18 cellular contexts compared by ENCODE assay signal in genomic region chr1:159146996-159147395, GRCh38. TPM values are rescaled to one million over a fixed set of nuclear protein-coding genes. Genes with fewer than 3 reads are reported as not detected.
DNase-seq lines count a peak whose midpoint lies in the region; TF ChIP-seq lines count a peak whose summit lies in the region.
"Had no signal": no experiment of that assay in that cellular context is flagged by ENCODE, and none has a peak within 500 bp of the region (broad histone marks: within the 10 kb centered on the region; RNA-seq: fewer than 3 reads in every experiment).

No MANE protein-coding gene starts in this region.

- CTCF ChIA-PET in activated naive CD4-positive, alpha-beta T cell treated with anti-CD3 and anti-CD28 coated beads, Interleukin-2, amount 10 ng/mL, durations not matched to agents 7 days and 5 days (lab: Charles Lee) = no interaction called here
- CTCF ChIA-PET in activated naive CD4-positive, alpha-beta T cell treated with anti-CD3 and anti-CD28 coated beads for 36 hours (lab: Charles Lee) = no interaction called here

- H3K9me3 ChIP-seq in neural progenitor cell (ENCODE audit: low read depth) = no peaks in the 10 kb centered on the region

- H3K4me1 Mint-ChIP-seq in brain (peaks cover 10% of the 10 kb centered on the region), neural progenitor cell (peaks cover 23% of the 10 kb centered on the region)
- no peaks in the 10 kb centered on the region for H3K4me1 Mint-ChIP-seq in activated naive CD4-positive, alpha-beta T cell treated with anti-CD3 and anti-CD28 coated beads, Interleukin-2, amount 10 ng/mL, durations not matched to agents 7 days and 5 days
- H3K4me1 Mint-ChIP-seq in activated naive CD4-positive, alpha-beta T cell treated with anti-CD3 and anti-CD28 coated beads for 36 hours (ENCODE audit: low read depth) = no peaks in the 10 kb centered on the region
- H3K4me1 Mint-ChIP-seq: CD4-positive, alpha-beta memory T cell; GM23338 had no signal

- H3K27ac ChIP-seq in neural progenitor cell = no peak overlapping the region

- H3K4me1 ChIP-seq in neural progenitor cell = peaks cover 27% of the 10 kb centered on the region

- H3K9me3 Mint-ChIP-seq in brain (peaks cover 0 to 10% (median 9%) of the 10 kb centered on the region in 5 experiments), neural progenitor cell (peaks cover 21% of the 10 kb centered on the region)
- H3K9me3 Mint-ChIP-seq in activated naive CD4-positive, alpha-beta T cell treated with anti-CD3 and anti-CD28 coated beads, Interleukin-2, amount 10 ng/mL, durations not matched to agents 7 days and 5 days = no peaks in the 10 kb centered on the region
- H3K9me3 Mint-ChIP-seq in activated naive CD4-positive, alpha-beta T cell treated with anti-CD3 and anti-CD28 coated beads for 36 hours = peaks cover 6% of the 10 kb centered on the region
- H3K9me3 Mint-ChIP-seq: GM23338 had no signal

- H3K27ac Mint-ChIP-seq in brain (peak overlapping the region; percentile 0 to 94 (median 88)), neural progenitor cell (peak overlapping the region; percentile 58)
- H3K27ac Mint-ChIP-seq in activated naive CD4-positive, alpha-beta T cell treated with anti-CD3 and anti-CD28 coated beads, Interleukin-2, amount 10 ng/mL, durations not matched to agents 7 days and 5 days = no peak overlapping the region
- no peak overlapping the region for H3K27ac Mint-ChIP-seq in activated naive CD4-positive, alpha-beta T cell treated with anti-CD3 and anti-CD28 coated beads for 36 hours
- H3K27ac Mint-ChIP-seq: CD4-positive, alpha-beta memory T cell; GM23338; H9 had no signal

- peaks cover 5% of the 10 kb centered on the region for H3F3A ChIP-seq in neural progenitor cell (ENCODE audit: low read depth)

- no peak overlapping the region for H3K4me3 ChIP-seq in neural progenitor cell
- H3K4me3 ChIP-seq: GM23338 had no signal

- H3K4me3 Mint-ChIP-seq in brain (peak overlapping the region; percentile 8 to 82 (median 65)), neural progenitor cell (peak overlapping the region; percentile 73)
- H3K4me3 Mint-ChIP-seq in activated naive CD4-positive, alpha-beta T cell treated with anti-CD3 and anti-CD28 coated beads, Interleukin-2, amount 10 ng/mL, durations not matched to agents 7 days and 5 days = no peak overlapping the region
- no peak overlapping the region for H3K4me3 Mint-ChIP-seq in activated naive CD4-positive, alpha-beta T cell treated with anti-CD3 and anti-CD28 coated beads for 36 hours
- H3K4me3 Mint-ChIP-seq: CD4-positive, alpha-beta memory T cell; GM23338; H9 had no signal

- TF ChIP-seq CTCF in brain (conservative IDR thresholded peaks at IDR 0.05) (no peak), neural progenitor cell (IDR thresholded peaks at IDR 0.05) (no peak)

- H3K27me3 Mint-ChIP-seq in brain (no peaks in the 10 kb centered on the region), neural progenitor cell (ENCODE audit: insufficient read depth, low read depth) (peaks cover 5% of the 10 kb centered on the region)
- peaks cover 2% of the 10 kb centered on the region for H3K27me3 Mint-ChIP-seq in activated naive CD4-positive, alpha-beta T cell treated with anti-CD3 and anti-CD28 coated beads, Interleukin-2, amount 10 ng/mL, durations not matched to agents 7 days and 5 days
- H3K27me3 Mint-ChIP-seq in activated naive CD4-positive, alpha-beta T cell treated with anti-CD3 and anti-CD28 coated beads for 36 hours (ENCODE audit: low read depth) = peaks cover 14% of the 10 kb centered on the region

- H3K9ac ChIP-seq in neural progenitor cell = no peak overlapping the region

- H4K20me1 ChIP-seq in neural progenitor cell (ENCODE audit: low read depth) = no peaks in the 10 kb centered on the region

- H3K36me3 ChIP-seq in neural progenitor cell = no peaks in the 10 kb centered on the region

- no peaks in the 10 kb centered on the region for H3K79me2 ChIP-seq in neural progenitor cell (ENCODE audit: low read depth)

- intact Hi-C loops in activated naive CD4-positive, alpha-beta T cell treated with anti-CD3 and anti-CD28 coated beads for 36 hours (cut with micrococcal nuclease) = no loop called here

- no peak overlapping the region for H2AFZ ChIP-seq in neural progenitor cell (replicated peaks)
- H2AFZ ChIP-seq: GM23338 had no signal

- H3K36me3 Mint-ChIP-seq in brain (peaks cover 10% of the 10 kb centered on the region), neural progenitor cell (peaks cover 12% of the 10 kb centered on the region)
- H3K36me3 Mint-ChIP-seq in activated naive CD4-positive, alpha-beta T cell treated with anti-CD3 and anti-CD28 coated beads, Interleukin-2, amount 10 ng/mL, durations not matched to agents 7 days and 5 days = no peaks in the 10 kb centered on the region
- no peaks in the 10 kb centered on the region for H3K36me3 Mint-ChIP-seq in activated naive CD4-positive, alpha-beta T cell treated with anti-CD3 and anti-CD28 coated beads for 36 hours (ENCODE audit: low read depth)
- H3K36me3 Mint-ChIP-seq: CD4-positive, alpha-beta memory T cell had no signal

- DNase-seq in NCI-H82 (lab: John Stamatoyannopoulos, UW) (peak; percentile 76), neural progenitor cell (ENCODE audit: low spot score) (peak; percentile 59), HuH-7 (ENCODE audit: low spot score) (no peak)
- DNase-seq in activated naive CD4-positive, alpha-beta T cell treated with anti-CD3 and anti-CD28 coated beads, Interleukin-2, amount 10 ng/mL, durations not matched to agents 7 days and 5 days = no peak
- no peak for DNase-seq in activated naive CD4-positive, alpha-beta T cell treated with anti-CD3 and anti-CD28 coated beads for 36 hours
- DNase-seq: C1 segment of cervical spinal cord; Calu3; CD4-positive, alpha-beta memory T cell; COR-L47; DMS153; DND-41; H9 had no signal

- H3K4me2 ChIP-seq in neural progenitor cell = peak overlapping the region; percentile 49
- H3K4me2 ChIP-seq: GM23338 had no signal

- no peaks in the 10 kb centered on the region for H3K27me3 ChIP-seq in neural progenitor cell

RNA-seq across cellular contexts. Expression of gene CADM3, which starts 24.4 kb away (rescaled TPM):
- 86.2 TPM for polyA plus RNA-seq in brain (ENCODE audit: insufficient read depth, low read depth, low replicate concordance)
- total RNA-seq in neural progenitor cell (ENCODE audit: low replicate concordance) = 6.9 and 15.3 TPM in 2 replicates
- total RNA-seq in activated naive CD4-positive, alpha-beta T cell treated with anti-CD3 and anti-CD28 coated beads for 36 hours = not detected
- total RNA-seq: A673; Calu3; CD4-positive, alpha-beta memory T cell had no signal
- polyA plus RNA-seq: CD4-positive, alpha-beta memory T cell had no signal

RNA-seq across cellular contexts. Expression of gene ACKR1, which starts 57.7 kb away (rescaled TPM):
- polyA plus RNA-seq in brain (ENCODE audit: insufficient read depth, low read depth, low replicate concordance) = 10.7 TPM
- total RNA-seq in neural progenitor cell (ENCODE audit: low replicate concordance) = 0.74 TPM in 1 of 2 replicates, not detected in the other
- total RNA-seq in activated naive CD4-positive, alpha-beta T cell treated with anti-CD3 and anti-CD28 coated beads for 36 hours = not detected
- total RNA-seq: A172; A673; Calu3; CD4-positive, alpha-beta memory T cell; GM23338; H4 had no signal
- polyA plus RNA-seq: BJ; CD4-positive, alpha-beta memory T cell had no signal

Comparison
In these comparisons a context has a peak if more than half of its experiments do, and no peak if none do; other contexts are left out.
1. DNase-seq: peak in NCI-H82 (single experiment) and neural progenitor cell (single experiment); none in activated naive CD4-positive, alpha-beta T cell treated with anti-CD3 and anti-CD28 coated beads, Interleukin-2, amount 10 ng/mL, durations not matched to agents 7 days and 5 days (single experiment), activated naive CD4-positive, alpha-beta T cell treated with anti-CD3 and anti-CD28 coated beads for 36 hours (single experiment) and HuH-7 (single experiment).
2. H3K27ac Mint-ChIP-seq: peak in brain (5 of 5) and neural progenitor cell (single experiment); none in activated naive CD4-positive, alpha-beta T cell treated with anti-CD3 and anti-CD28 coated beads, Interleukin-2, amount 10 ng/mL, durations not matched to agents 7 days and 5 days (single experiment) and activated naive CD4-positive, alpha-beta T cell treated with anti-CD3 and anti-CD28 coated beads for 36 hours (single experiment).
3. H3K4me3 Mint-ChIP-seq: peak in brain (5 of 5) and neural progenitor cell (single experiment); none in activated naive CD4-positive, alpha-beta T cell treated with anti-CD3 and anti-CD28 coated beads, Interleukin-2, amount 10 ng/mL, durations not matched to agents 7 days and 5 days (single experiment) and activated naive CD4-positive, alpha-beta T cell treated with anti-CD3 and anti-CD28 coated beads for 36 hours (single experiment).